ENCODE assay signal across 22 cellular contexts in the genomic region with DNA sequence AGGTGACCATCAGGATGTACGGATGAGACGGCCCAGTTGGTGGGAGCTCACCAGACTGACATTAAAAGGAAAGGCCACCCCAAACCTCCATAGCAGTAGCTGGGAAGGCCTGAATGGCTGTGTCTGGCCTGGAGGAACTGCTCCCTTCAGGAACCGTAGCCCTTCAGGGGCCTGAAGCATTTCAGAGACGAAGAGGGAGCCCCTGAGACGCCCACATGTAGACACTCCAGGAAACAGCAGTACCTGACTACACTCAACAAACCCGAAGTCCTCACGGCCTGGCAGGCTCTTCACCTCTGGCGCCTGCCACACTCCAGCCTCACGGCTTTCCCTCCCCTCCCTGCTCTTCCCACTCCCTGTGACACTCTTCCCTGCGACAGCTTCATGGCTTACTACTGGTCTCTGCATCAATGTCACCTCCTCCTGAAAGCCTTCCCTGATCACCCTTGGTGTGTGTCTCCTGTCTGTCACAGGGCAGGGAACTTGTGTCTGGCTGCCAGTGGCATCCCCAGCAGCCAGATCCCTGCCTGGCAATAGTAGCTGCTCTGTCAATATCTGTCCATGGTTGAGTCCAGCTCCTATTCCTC. TPM values are rescaled to one million over a fixed set of nuclear protein-coding genes. Genes with fewer than 3 reads are reported as not detected.
DNase-seq lines count a peak whose midpoint lies in the region; ATAC-seq, FAIRE-seq and TF ChIP-seq lines count a peak whose summit lies in the region.
"Had no signal": no experiment of that assay in that cellular context is flagged by ENCODE, and none has a peak within 500 bp of the region (broad histone marks: within the 10 kb centered on the region; RNA-seq: fewer than 3 reads in every experiment).

No MANE protein-coding gene starts in this region.

- no peaks in the 10 kb centered on the region for H3K27me3 Mint-ChIP-seq in MCF 10A (ENCODE audit: insufficient read depth, unreplicated experiment)

- H3K4me1 ChIP-seq in breast epithelium (no peaks in the 10 kb centered on the region), IMR-90 (ENCODE audit: control insufficient read depth, insufficient read depth, low read length) (peaks cover 17% of the 10 kb centered on the region), H1 (replicated peaks in 1 of 4; ENCODE audit: control insufficient read depth in 3 of 4, insufficient read depth in 4 of 4, low read length in 3 of 4) (peaks cover 0 to 2% (median 0%) of the 10 kb centered on the region in 4 experiments; a peak in 1 of 7 replicates), MM.1S (ENCODE audit: low read length) (no peaks in the 10 kb centered on the region)

- no peak for TF ChIP-seq CTCF in breast epithelium (IDR thresholded peaks at IDR 0.05)
- no peak for TF ChIP-seq CTCF in MCF 10A (IDR thresholded peaks at IDR 0.05; ENCODE audit: unreplicated experiment)
- TF ChIP-seq CTCF in IMR-90 (conservative IDR thresholded peaks at IDR 0.05; ENCODE audit: low read depth, low read length): no peak
- TF ChIP-seq CTCF in H1 (IDR thresholded peaks at IDR 0.05; ENCODE audit: control extremely low read depth in 1 of 3, insufficient read depth in 1 of 3, low read depth in 1 of 3, low read length in 3 of 3): no peak
- TF ChIP-seq CTCF in MM.1S (IDR thresholded peaks at IDR 0.05; ENCODE audit: low read length): no peak

- H2BK15ac ChIP-seq in IMR-90 (ENCODE audit: low read depth, low read length) (no peak overlapping the region), H1 (ENCODE audit: low read length) (peak overlapping the region; percentile 99; the same call in 1 of the 2 replicates)

- H4K8ac ChIP-seq in IMR-90 (ENCODE audit: low read depth in 2 of 2, low read length in 2 of 2) (no peak overlapping the region), H1 (ENCODE audit: extremely low read depth, insufficient read depth, low read length) (no peak overlapping the region; the same call in 1 of the 2 replicates)

- no peak overlapping the region for H2AK9ac ChIP-seq in IMR-90 (replicated peaks; ENCODE audit: low read depth, low read length, poor library complexity)

- H3K27ac Mint-ChIP-seq in MCF 10A (ENCODE audit: low read depth, unreplicated experiment): no peak overlapping the region

- no peak overlapping the region for H3K18ac ChIP-seq in IMR-90 (ENCODE audit: low read depth, low read length)
- no peak overlapping the region for H3K18ac ChIP-seq in H1 (ENCODE audit: extremely low read depth, low read length)

- no peak overlapping the region for H3K4me3 ChIP-seq in breast epithelium
- no peak overlapping the region for H3K4me3 ChIP-seq in IMR-90 (ENCODE audit: insufficient read depth, low read depth, low read length)
- no peak overlapping the region for H3K4me3 ChIP-seq in H1 (ENCODE audit: extremely low read depth in 1 of 4, insufficient read depth in 2 of 4, low read depth in 3 of 4, low read length in 4 of 4)
- no peak overlapping the region for H3K4me3 ChIP-seq in MM.1S (ENCODE audit: low read length)
- H3K4me3 ChIP-seq: MG63 had no signal

- DNase-seq in breast epithelium (ENCODE audit: low spot score in 2 of 2): no peak
- DNase-seq in MCF 10A (ENCODE audit: unreplicated experiment): no peak
- DNase-seq in IMR-90: no peak
- DNase-seq in H1 (ENCODE audit: low read depth in 1 of 2, low spot score in 2 of 2): no peak
- DNase-seq in sciatic nerve (ENCODE audit: low spot score): peak; percentile 26
- no peak for DNase-seq in MM.1S
- DNase-seq: ACHN, Karpas-422, MG63, NCI-H1092 treated with DMSO at 0.1 percent for 48 hours, NCI-H2081 treated with DMSO at 0.1 percent for 48 hours, NCI-H446 treated with DMSO at 0.1 percent for 48 hours, NCI-H69, SHP77 treated with DMSO at 0.1 percent for 48 hours, SK-N-SH had no signal

- dilution Hi-C loops in IMR-90 (cut with HindIII; ENCODE audit: low sequenced_read_pairs, unreplicated experiment): no loop called here

- H2AFZ ChIP-seq in IMR-90 (replicated peaks; ENCODE audit: low read length, poor library complexity): no peak overlapping the region
- no peak overlapping the region for H2AFZ ChIP-seq in H1 (ENCODE audit: low read length)
- H2AFZ ChIP-seq in MM.1S (ENCODE audit: low read length): no peak overlapping the region

- no peaks in the 10 kb centered on the region for H3F3A ChIP-seq in MM.1S (ENCODE audit: insufficient read depth, low read length)

- 96% methylated on average over 4 of the region's 10 CpGs; no CpG with 5 or more reads in 1 of the 2 experiments for WGBS in IMR-90 (ENCODE audit: extremely low coverage in 2 of 2, insufficient read length in 1 of 2), 2 experiments
- 86% methylated on average over 9 of the region's 10 CpGs; no CpG with 5 or more reads in 1 of the 2 experiments for WGBS in H1 (ENCODE audit: extremely low coverage in 1 of 2, insufficient coverage in 1 of 2, insufficient read length in 1 of 2, insufficient replicate concordance in 2 of 2, low coverage in 1 of 2, low lambda C conversion rate in 2 of 2, missing lambda C conversion rate in 1 of 2), 2 experiments

- H3K4me2 ChIP-seq in IMR-90 (ENCODE audit: low read depth, low read length): no peak overlapping the region
- no peak overlapping the region for H3K4me2 ChIP-seq in H1 (ENCODE audit: insufficient read depth in 1 of 2, low read depth in 2 of 2, low read length in 2 of 2)
- H3K4me2 ChIP-seq in MM.1S (ENCODE audit: low read depth, low read length): no peak overlapping the region
- H3K4me2 ChIP-seq: SK-N-SH had no signal

- no peaks in the 10 kb centered on the region for H3K79me2 ChIP-seq in H1 (ENCODE audit: control insufficient read depth in 1 of 2, insufficient read depth in 2 of 2, low read length in 2 of 2)
- no peaks in the 10 kb centered on the region for H3K79me2 ChIP-seq in MM.1S (ENCODE audit: low read length)

- H3K14ac ChIP-seq in IMR-90 (replicated peaks; ENCODE audit: low read depth, low read length) (no peak overlapping the region), H1 (ENCODE audit: insufficient read length) (no peak overlapping the region)

- H4K91ac ChIP-seq in IMR-90 (ENCODE audit: insufficient read depth, low read depth, low read length) (no peak overlapping the region), H1 (replicated peaks; ENCODE audit: insufficient read length, low read length) (no peak overlapping the region)

- POLR2A ChIA-PET in MCF 10A (lab: Yijun Ruan, JAX) (interaction anchor here (0.9 kb wide), 1 partner anchor 10 kb away, joined by 3 read pairs; no protein-coding TSS in a partner anchor), IMR-90 (lab: Charles Lee; ENCODE audit: unreplicated experiment) (no interaction called here), H1 (lab: Charles Lee; ENCODE audit: partially characterized antibody) (interaction anchor here (0.8 to 1.8 kb wide), 5 partner anchors 16 to 33 kb away, joined by 3 to 5 read pairs (median 3); no protein-coding TSS in a partner anchor)

- H2BK20ac ChIP-seq in IMR-90 (ENCODE audit: low read depth, low read length): no peak overlapping the region
- H2BK20ac ChIP-seq in H1 (ENCODE audit: low read length): no peak overlapping the region

- intact Hi-C loops in breast epithelium (cut with DNase I; ENCODE audit: low total_unique reads): no loop called here
- intact Hi-C loops in MCF 10A (cut with micrococcal nuclease): no loop called here
- intact Hi-C loops in IMR-90 (cut with micrococcal nuclease): loop anchor here (5.0 kb wide), 1 partner anchor 124 kb away; no protein-coding TSS in a partner anchor
- intact Hi-C loops in sciatic nerve (cut with DNase I): no loop called here

- H4K5ac ChIP-seq in IMR-90 (ENCODE audit: low read depth, low read length) (no peak overlapping the region), H1 (ENCODE audit: insufficient read length, low read depth, low read length) (no peak overlapping the region)

- H3K79me1 ChIP-seq in IMR-90 (ENCODE audit: low read depth in 1 of 2, low read length in 2 of 2) (no peaks in the 10 kb centered on the region; a peak in 1 of 4 replicates), H1 (ENCODE audit: low read depth, low read length) (no peaks in the 10 kb centered on the region)

- H3K27me3 ChIP-seq in breast epithelium (no peaks in the 10 kb centered on the region), IMR-90 (ENCODE audit: control insufficient read depth, insufficient read depth, low read length) (no peaks in the 10 kb centered on the region), H1 (replicated peaks in 1 of 4; ENCODE audit: control insufficient read depth in 3 of 4, extremely low read depth in 1 of 4, insufficient read depth in 3 of 4, low read length in 3 of 4) (no peaks in the 10 kb centered on the region; a peak in 1 of 7 replicates), MM.1S (replicated peaks; ENCODE audit: insufficient read depth, low read length) (peaks cover 93% of the 10 kb centered on the region)
- H3K27me3 ChIP-seq: MG63 had no signal

- H4K20me1 ChIP-seq in IMR-90 (ENCODE audit: insufficient read depth, low read length): no peaks in the 10 kb centered on the region
- H4K20me1 ChIP-seq in H1 (replicated peaks in 1 of 2; ENCODE audit: control insufficient read depth in 1 of 2, insufficient read depth in 2 of 2, low read length in 2 of 2): no peaks in the 10 kb centered on the region
- no peaks in the 10 kb centered on the region for H4K20me1 ChIP-seq in MM.1S (ENCODE audit: insufficient read depth, low read length)

- peak overlapping the region; percentile 68; the same call in 1 of the 2 replicates for H2BK12ac ChIP-seq in H1 (ENCODE audit: low read depth, low read length)

- no peak overlapping the region for H3K4me3 Mint-ChIP-seq in MCF 10A (ENCODE audit: unreplicated experiment)

- H3K27ac ChIP-seq in breast epithelium: peak overlapping the region; percentile 9 to 48
- H3K27ac ChIP-seq in IMR-90 (ENCODE audit: insufficient read depth, low read length): no peak overlapping the region
- H3K27ac ChIP-seq in H1 (ENCODE audit: low read depth, low read length): no peak overlapping the region
- no peak overlapping the region for H3K27ac ChIP-seq in MM.1S (ENCODE audit: low read length)
- H3K27ac ChIP-seq: C4-2B had no signal

- in situ Hi-C loops in IMR-90 (cut with MboI; ENCODE audit: low sequenced_read_pairs): no loop called here

- FAIRE-seq in H1 (lab: Jason Lieb, UNC): no peak
- FAIRE-seq: D721Med, GM12891, GM19239, RCC 7860 had no signal

- H3K9me3 ChIP-seq in breast epithelium: no peaks in the 10 kb centered on the region
- no peaks in the 10 kb centered on the region for H3K9me3 ChIP-seq in IMR-90 (ENCODE audit: control insufficient read depth, insufficient read depth, low read length)
- H3K9me3 ChIP-seq in H1 (ENCODE audit: insufficient read depth in 2 of 2, low read depth in 1 of 2, low read length in 1 of 2): no peaks in the 10 kb centered on the region
- H3K9me3 ChIP-seq in MM.1S (replicated peaks; ENCODE audit: insufficient read depth, low read length): no peaks in the 10 kb centered on the region
- H3K9me3 ChIP-seq: MG63, SK-N-SH had no signal

- H3K4me1 Mint-ChIP-seq in MCF 10A (ENCODE audit: insufficient read depth, unreplicated experiment): no peaks in the 10 kb centered on the region

- H3K23ac ChIP-seq in IMR-90 (ENCODE audit: low read depth, low read length) (no peak overlapping the region), H1 (ENCODE audit: insufficient read length) (no peak overlapping the region)

- H3K36me3 ChIP-seq in breast epithelium (no peaks in the 10 kb centered on the region), IMR-90 (ENCODE audit: control insufficient read depth, insufficient read depth, low read length) (no peaks in the 10 kb centered on the region), H1 (ENCODE audit: control insufficient read depth in 2 of 4, insufficient read depth in 4 of 4, low read length in 3 of 4) (no peaks in the 10 kb centered on the region), MM.1S (replicated peaks; ENCODE audit: insufficient read depth, low read length) (no peaks in the 10 kb centered on the region)
- H3K36me3 ChIP-seq: MG63 had no signal

- H3K4ac ChIP-seq in IMR-90 (ENCODE audit: low read depth, low read length): no peak overlapping the region; the same call in 1 of the 2 replicates
- H3K4ac ChIP-seq in H1 (replicated peaks; ENCODE audit: insufficient read length, low read depth, low read length): no peak overlapping the region

- H3K9ac ChIP-seq in IMR-90 (ENCODE audit: low read depth, low read length) (no peak overlapping the region), H1 (replicated peaks in 1 of 4; ENCODE audit: extremely low read depth in 1 of 4, low read depth in 3 of 4, low read length in 3 of 4) (0 out of 7 replicates have a peak overlapping the region, but pooled peaks of 1 of the 4 experiments have one; percentile 15), MM.1S (ENCODE audit: low read length) (no peak overlapping the region)
- H3K9ac ChIP-seq: SK-N-SH had no signal

- no peak for TF ChIP-seq EP300 in H1 (IDR thresholded peaks at IDR 0.05; ENCODE audit: borderline replicate concordance in 1 of 2, low read depth in 2 of 2, low read length in 2 of 2)

- ATAC-seq in IMR-90 (ENCODE audit: low read depth) (no peak), sciatic nerve (no peak), GM21447 (IDR thresholded peaks at IDR 0.05; ENCODE audit: unreplicated experiment) (no peak), GM21423 (IDR thresholded peaks at IDR 0.05; ENCODE audit: unreplicated experiment) (no peak)

- H2BK120ac ChIP-seq in IMR-90 (ENCODE audit: low read depth, low read length) (no peak overlapping the region), H1 (replicated peaks; ENCODE audit: low read depth, low read length) (no peak overlapping the region)

- H2BK5ac ChIP-seq in IMR-90 (ENCODE audit: low read depth, low read length, poor library complexity, severe bottlenecking) (no peak overlapping the region), H1 (ENCODE audit: low read depth, low read length) (no peak overlapping the region)

- H3K9me1 ChIP-seq in IMR-90 (ENCODE audit: insufficient read depth, low read length): peaks cover 4% of the 10 kb centered on the region; the same call in 1 of the 2 replicates

- no TSS peak for BruUV-seq in MCF 10A (replicated peaks; lab: Mats Ljungman, UMichigan)
- no TSS peak for BruUV-seq in IMR-90 (replicated peaks; lab: Mats Ljungman, UMichigan)

- no peaks in the 10 kb centered on the region for H3K23me2 ChIP-seq in H1 (ENCODE audit: low read depth, low read length)

- H3K56ac ChIP-seq in IMR-90 (ENCODE audit: extremely low read depth, insufficient read depth, low read length): no peak overlapping the region
- H3K56ac ChIP-seq in H1 (replicated peaks; ENCODE audit: insufficient read length, low read depth, low read length): no peak overlapping the region

- CTCF ChIA-PET in MCF 10A (lab: Yijun Ruan, JAX) (interaction anchor here (0.7 to 1.0 kb wide), 2 partner anchors 36 to 1042 kb away, joined by 3 to 4 read pairs; no protein-coding TSS in a partner anchor), IMR-90 (lab: Yijun Ruan, JAX) (interaction anchor here (0.9 kb wide), 1 partner anchor 14 kb away, joined by 3 read pairs; no protein-coding TSS in a partner anchor), H1 (lab: Charles Lee; ENCODE audit: partially characterized antibody) (interaction anchor here (0.9 to 1.9 kb wide), 13 partner anchors 10 to 155 kb away, joined by 3 to 7 read pairs (median 3); partner anchors contain the start of gene STX16)

- TF ChIP-seq POLR2A in breast epithelium (IDR thresholded peaks at IDR 0.05) (no peak), IMR-90 (IDR thresholded peaks at IDR 0.05; ENCODE audit: low read depth, low read length) (no peak), H1 (IDR thresholded peaks at IDR 0.05; ENCODE audit: control extremely low read depth in 1 of 2, low read depth in 2 of 2, low read length in 2 of 2) (no peak)

- H3K9me3 Mint-ChIP-seq in MCF 10A (ENCODE audit: unreplicated experiment): peaks cover 13% of the 10 kb centered on the region

- no peaks in the 10 kb centered on the region for H3K9me2 ChIP-seq in MM.1S (replicated peaks; ENCODE audit: insufficient read depth, low read length)
- H3K9me2 ChIP-seq: SK-N-SH had no signal

- no peak for TF ChIP-seq RAD21 in IMR-90 (IDR thresholded peaks at IDR 0.05; ENCODE audit: low read length)
- TF ChIP-seq RAD21 in H1 (IDR thresholded peaks at IDR 0.05 in 1 of 2, conservative IDR thresholded peaks at IDR 0.05 in 1 of 2; ENCODE audit: low read depth in 2 of 2, low read length in 2 of 2): no peak

- peak overlapping the region; percentile 49 for H2AK5ac ChIP-seq in IMR-90 (ENCODE audit: low read depth, low read length)
- peak overlapping the region; percentile 78; the same call in 1 of the 2 replicates for H2AK5ac ChIP-seq in H1 (ENCODE audit: low read depth, low read length)

- H3K36me3 Mint-ChIP-seq in MCF 10A (ENCODE audit: insufficient read depth, unreplicated experiment): peaks cover 5% of the 10 kb centered on the region

RNA-seq across cellular contexts. Expression of gene STX16, which starts 14.6 kb away (rescaled TPM):
- total RNA-seq in breast epithelium (10 to 100 TPM; 54.4 to 76.5 (median 74.4) TPM), MCF 10A (2022) (93.3 and 108 TPM in 2 replicates), IMR-90 (2012; rRNA removed) (26.9 and 29.4 TPM in 2 replicates), sciatic nerve (78.7 TPM)
- polyA plus RNA-seq in IMR-90 (2012; rRNA removed) (48.5 and 58.2 TPM in 2 replicates), H1 (2011; rRNA removed) (45.2 and 45.3 TPM in 2 replicates)
- polyA plus RNA-seq in IMR-90 (2012; cell fraction: cytosol; rRNA removed): 17.4 and 21.0 TPM in 2 replicates
- polyA plus RNA-seq in IMR-90 (2012; cell fraction: nucleus; rRNA removed; ENCODE audit: low replicate concordance): 118 and 306 TPM in 2 replicates
- total RNA-seq in H1 (2021; fragmentation: NEBNext Ultra II Directional; extraction: Animal tissue kit (Norgen Biotek cat#: 25700)): 61.6 and 64.4 TPM in 2 replicates
- polyA plus RNA-seq in H1 (2011; cell fraction: cytosol; rRNA removed): 87.2 TPM
- polyA plus RNA-seq in H1 (2011; cell fraction: nucleus; rRNA removed): 65.1 TPM
- 67.7 to 88.0 TPM (median 78.0 TPM) in 4 replicates for polyA plus RNA-seq in H1 (2012, experiment 1 of 2)
- polyA plus RNA-seq in H1 (2012, experiment 2 of 2): 9.0 TPM
- 60.8 TPM for polyA plus RNA-seq in H1 (2013, experiment 1 of 2)
- polyA plus RNA-seq in H1 (2013, experiment 2 of 2): 50.5 TPM
- polyA minus RNA-seq in H1 (2011; rRNA and poly(A)+ RNA removed): 45.0 and 48.5 TPM in 2 replicates
- 32.7 TPM for polyA minus RNA-seq in H1 (2011; cell fraction: cytosol; rRNA and poly(A)+ RNA removed)
- 46.7 TPM for polyA minus RNA-seq in H1 (2011; cell fraction: nucleus; rRNA and poly(A)+ RNA removed)

RNA-seq across cellular contexts. Expression of gene NPEPL1, which starts 56.1 kb away (rescaled TPM):
- 10 to 100 TPM; 26.8 to 35.7 (median 30.8) TPM for total RNA-seq in breast epithelium
- total RNA-seq in MCF 10A (2022): 23.4 and 25.8 TPM in 2 replicates
- 6.3 and 7.2 TPM in 2 replicates for total RNA-seq in IMR-90 (2012; rRNA removed)
- 10.4 and 10.7 TPM in 2 replicates for polyA plus RNA-seq in IMR-90 (2012; rRNA removed)
- polyA plus RNA-seq in IMR-90 (2012; cell fraction: cytosol; rRNA removed): 7.4 and 8.5 TPM in 2 replicates
- polyA plus RNA-seq in IMR-90 (2012; cell fraction: nucleus; rRNA removed; ENCODE audit: low replicate concordance): 61.8 and 109 TPM in 2 replicates
- total RNA-seq in H1 (2021; fragmentation: NEBNext Ultra II Directional; extraction: Animal tissue kit (Norgen Biotek cat#: 25700)): 26.7 and 26.8 TPM in 2 replicates
- 12.4 and 26.3 TPM in 2 replicates for polyA plus RNA-seq in H1 (2011; rRNA removed)
- polyA plus RNA-seq in H1 (2011; cell fraction: cytosol; rRNA removed): 20.2 TPM
- 166 TPM for polyA plus RNA-seq in H1 (2011; cell fraction: nucleus; rRNA removed)
- polyA plus RNA-seq in H1 (2012, experiment 1 of 2): 30.4 to 43.7 TPM (median 40.6 TPM) in 4 replicates
- 20.7 TPM for polyA plus RNA-seq in H1 (2012, experiment 2 of 2)
- polyA plus RNA-seq in H1 (2013, experiment 1 of 2): 16.9 TPM
- polyA plus RNA-seq in H1 (2013, experiment 2 of 2): 14.3 TPM
- 7.0 and 9.4 TPM in 2 replicates for polyA minus RNA-seq in H1 (2011; rRNA and poly(A)+ RNA removed)
- polyA minus RNA-seq in H1 (2011; cell fraction: cytosol; rRNA and poly(A)+ RNA removed): 9.7 TPM
- polyA minus RNA-seq in H1 (2011; cell fraction: nucleus; rRNA and poly(A)+ RNA removed): 37.9 TPM
- 47.5 TPM for total RNA-seq in sciatic nerve

Comparison
In these comparisons a context has a peak if more than half of its experiments do, and no peak if none do; other contexts are left out.
1. H3K27ac ChIP-seq: peak in breast epithelium (2 of 2); none in IMR-90 (single experiment), H1 (single experiment) and MM.1S (single experiment).